ENCODE assay signal across 15 cellular contexts in the genomic region with DNA sequence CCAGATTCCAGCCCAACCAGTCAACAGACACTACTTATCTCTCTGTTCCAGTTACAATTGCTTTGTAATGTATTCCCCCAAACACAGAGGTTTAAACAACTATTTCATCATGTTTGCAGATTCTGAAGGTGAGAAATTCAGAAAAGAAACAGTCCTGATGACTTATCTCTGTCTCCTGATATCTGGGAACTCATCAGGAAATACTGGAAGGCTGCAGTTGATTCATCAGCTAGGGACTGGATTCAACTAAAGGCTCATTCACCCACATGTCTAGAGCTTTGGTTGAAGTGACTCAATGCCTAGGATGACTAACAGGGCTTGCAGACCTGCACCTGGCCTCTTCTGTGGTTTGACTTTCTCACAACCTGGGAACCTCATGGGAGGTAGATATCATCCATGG. TPM values are rescaled to one million over a fixed set of nuclear protein-coding genes. Genes with fewer than 3 reads are reported as not detected.
DNase-seq lines count a peak whose midpoint lies in the region; ATAC-seq and TF ChIP-seq lines count a peak whose summit lies in the region.
"Had no signal": no experiment of that assay in that cellular context is flagged by ENCODE, and none has a peak within 500 bp of the region (broad histone marks: within the 10 kb centered on the region; RNA-seq: fewer than 3 reads in every experiment).

No MANE protein-coding gene starts in this region.

- no peak overlapping the region for H2AK5ac ChIP-seq in mesendoderm (ENCODE audit: low read length)

- H3K36me3 Mint-ChIP-seq in glutamatergic neuron (ENCODE audit: unreplicated experiment), result peaks cover 1% of the 10 kb centered on the region

- H3K27me3 ChIP-seq in mammary epithelial cell (ENCODE audit: insufficient read depth, low read length) (no peaks in the 10 kb centered on the region), mesendoderm (ENCODE audit: insufficient read depth, low read length, poor library complexity) (no peaks in the 10 kb centered on the region)

- no peak overlapping the region for H2BK15ac ChIP-seq in mesendoderm (replicated peaks; ENCODE audit: low read depth)

- no peak overlapping the region for H3K4ac ChIP-seq in mesendoderm (ENCODE audit: low read depth, low read length)

- no peak overlapping the region for H4K8ac ChIP-seq in mesendoderm (ENCODE audit: low read depth, low read length)

- CTCF ChIA-PET in mammary epithelial cell (lab: Charles Lee; ENCODE audit: low non-redundant PET), result no interaction called here

- H3K9ac ChIP-seq in mammary epithelial cell (ENCODE audit: insufficient read depth, low read length), result no peak overlapping the region
- no peak overlapping the region for H3K9ac ChIP-seq in mesendoderm (ENCODE audit: low read length)

- in situ Hi-C loops in mammary epithelial cell (cut with MboI; ENCODE audit: low sequenced_read_pairs in 2 of 2), result no loop called here

- no peaks in the 10 kb centered on the region for H3K27me3 Mint-ChIP-seq in glutamatergic neuron (ENCODE audit: unreplicated experiment)
- H3K27me3 Mint-ChIP-seq: activated CD4-positive, alpha-beta T cell treated with anti-CD3 and anti-CD28 coated beads, Interleukin-2, amount 10 ng/mL, durations not matched to agents 7 days and 5 days had no signal

- H3K4me3 ChIP-seq in mammary epithelial cell (replicated peaks in 1 of 3; ENCODE audit: insufficient read depth in 1 of 3, low read depth in 2 of 3, low read length in 3 of 3) (no peak overlapping the region), mesendoderm (ENCODE audit: low read length) (no peak overlapping the region)
- H3K4me3 ChIP-seq: psoas muscle had no signal

- H3K4me3 Mint-ChIP-seq in glutamatergic neuron (ENCODE audit: unreplicated experiment), result no peak overlapping the region
- H3K4me3 Mint-ChIP-seq: activated CD4-positive, alpha-beta T cell treated with anti-CD3 and anti-CD28 coated beads, Interleukin-2, amount 10 ng/mL, durations not matched to agents 7 days and 5 days had no signal

- no peak overlapping the region for H2BK5ac ChIP-seq in mesendoderm (ENCODE audit: low read length)

- H3K4me2 ChIP-seq in mammary epithelial cell (ENCODE audit: insufficient read depth, low read depth, low read length) (peak overlapping the region; percentile 61), mesendoderm (ENCODE audit: low read length) (no peak overlapping the region)

- H3K23ac ChIP-seq in mesendoderm (ENCODE audit: low read length), result no peak overlapping the region

- no TSS peak for BruUV-seq in mammary epithelial cell (replicated peaks; lab: Mats Ljungman, UMichigan)

- H3K4me1 ChIP-seq in mammary epithelial cell (ENCODE audit: insufficient read depth, low read length) (peaks cover 17% of the 10 kb centered on the region), mesendoderm (ENCODE audit: control insufficient read depth, low read depth, low read length) (no peaks in the 10 kb centered on the region)
- H3K4me1 ChIP-seq: psoas muscle had no signal

- H2BK120ac ChIP-seq in mesendoderm (ENCODE audit: low read depth, low read length), result no peak overlapping the region

- TF ChIP-seq CTCF in mammary epithelial cell (conservative IDR thresholded peaks at IDR 0.05 in 1 of 2, IDR thresholded peaks at IDR 0.05 in 1 of 2; ENCODE audit: extremely low read depth in 1 of 2, insufficient read depth in 1 of 2, low read depth in 1 of 2, low read length in 2 of 2) (no peak), glutamatergic neuron (IDR thresholded peaks at IDR 0.05; ENCODE audit: partially characterized antibody, unreplicated experiment) (no peak)

- no peak overlapping the region for H4K5ac ChIP-seq in mesendoderm (ENCODE audit: low read length)

- peak overlapping the region; percentile 77 for H3K27ac ChIP-seq in mammary epithelial cell (ENCODE audit: insufficient read depth, low read depth, low read length)
- H3K27ac ChIP-seq in mesendoderm (ENCODE audit: low read depth, low read length), result no peak overlapping the region
- H3K27ac ChIP-seq: 22Rv1, psoas muscle had no signal

- no peaks in the 10 kb centered on the region for H4K20me1 ChIP-seq in mammary epithelial cell (ENCODE audit: insufficient read depth, low read length)

- H3K27ac Mint-ChIP-seq in glutamatergic neuron (ENCODE audit: unreplicated experiment), result no peak overlapping the region
- H3K27ac Mint-ChIP-seq: activated CD4-positive, alpha-beta T cell treated with anti-CD3 and anti-CD28 coated beads, Interleukin-2, amount 10 ng/mL, durations not matched to agents 7 days and 5 days had no signal

- H2AFZ ChIP-seq in mammary epithelial cell (ENCODE audit: low read depth, low read length), result no peak overlapping the region

- H3K56ac ChIP-seq in mesendoderm (ENCODE audit: low read length), result no peak overlapping the region

- peak; percentile 8 to 10 for DNase-seq in SHP77 (lab: John Stamatoyannopoulos, UW)
- no peak for DNase-seq in SHP77 treated with DMSO at 0.1 percent for 48 hours (lab: John Stamatoyannopoulos, UW)
- DNase-seq in HS-5 (ENCODE audit: low read depth), result peak; percentile 62
- peak; percentile 100 for DNase-seq in mammary epithelial cell
- peak; percentile 76 for DNase-seq in mesendoderm
- DNase-seq in glutamatergic neuron, result no peak
- no peak for DNase-seq in head of caudate nucleus
- DNase-seq: activated CD4-positive, alpha-beta T cell treated with anti-CD3 and anti-CD28 coated beads, Interleukin-2, amount 10 ng/mL, durations not matched to agents 7 days and 5 days; activated naive CD4-positive, alpha-beta T cell treated with anti-CD3 and anti-CD28 coated beads, Interleukin-2, amount 50 U/mL, for 16 hours; NCI-H1092 treated with DMSO at 0.1 percent for 48 hours; NCI-H748 treated with DMSO at 0.1 percent for 48 hours; psoas muscle; substantia nigra had no signal

- H3K18ac ChIP-seq in mesendoderm (ENCODE audit: low read length), result no peak overlapping the region

- H3K79me2 ChIP-seq in mammary epithelial cell (ENCODE audit: insufficient read depth, low read length) (no peaks in the 10 kb centered on the region), mesendoderm (ENCODE audit: control insufficient read depth, insufficient read depth, low read length) (no peaks in the 10 kb centered on the region)

- intact Hi-C loops in mammary epithelial cell (cut with micrococcal nuclease) (loop anchor here (1.0 kb wide), 1 partner anchor 56 kb away; the partner anchor contains the start of gene GPC6), head of caudate nucleus (cut with DNase I) (no loop called here)

- dilution Hi-C loops in mammary epithelial cell (cut with HindIII; ENCODE audit: low sequenced_read_pairs), result no loop called here

- ATAC-seq in HG03135 (IDR thresholded peaks at IDR 0.05; ENCODE audit: unreplicated experiment), result no peak
- ATAC-seq: psoas muscle had no signal

- no peaks in the 10 kb centered on the region for H3K9me3 ChIP-seq in mammary epithelial cell (replicated peaks; ENCODE audit: insufficient read depth, low read length)
- H3K9me3 ChIP-seq: psoas muscle had no signal

- no peaks in the 10 kb centered on the region for H3K4me1 Mint-ChIP-seq in glutamatergic neuron (ENCODE audit: low read depth, unreplicated experiment)
- H3K4me1 Mint-ChIP-seq: activated CD4-positive, alpha-beta T cell treated with anti-CD3 and anti-CD28 coated beads, Interleukin-2, amount 10 ng/mL, durations not matched to agents 7 days and 5 days had no signal

- no peaks in the 10 kb centered on the region for H3K79me1 ChIP-seq in mesendoderm (ENCODE audit: low read length)

- H3K36me3 ChIP-seq in mammary epithelial cell (ENCODE audit: insufficient read depth, low read length) (no peaks in the 10 kb centered on the region), mesendoderm (ENCODE audit: control insufficient read depth, insufficient read depth, low read length) (no peaks in the 10 kb centered on the region)

- H3K9me3 Mint-ChIP-seq in glutamatergic neuron (ENCODE audit: unreplicated experiment), result no peaks in the 10 kb centered on the region
- H3K9me3 Mint-ChIP-seq: activated CD4-positive, alpha-beta T cell treated with anti-CD3 and anti-CD28 coated beads, Interleukin-2, amount 10 ng/mL, durations not matched to agents 7 days and 5 days had no signal

RNA-seq across cellular contexts. Expression of gene GPC6, which starts 56.6 kb away (rescaled TPM):
- total RNA-seq in mammary epithelial cell (10 to 100 TPM in 1 of 2 donors, 1 to 10 TPM in 1; 3.0 to 31.2 TPM), glutamatergic neuron (ENCODE audit: unreplicated experiment) (11.8 TPM)
- polyA plus RNA-seq in mammary epithelial cell, result 3.4 TPM
- 0.83 TPM for polyA minus RNA-seq in mammary epithelial cell
- 31.0 TPM for polyA plus RNA-seq in mesendoderm (2013, experiment 1 of 2)
- 31.2 TPM for polyA plus RNA-seq in mesendoderm (2013, experiment 2 of 2)
- total RNA-seq: activated CD4-positive, alpha-beta T cell treated with anti-CD3 and anti-CD28 coated beads, Interleukin-2, amount 10 ng/mL, durations not matched to agents 7 days and 5 days had no signal

Comparison
In these comparisons a context has a peak if more than half of its experiments do, and no peak if none do; other contexts are left out.
1. DNase-seq: peak in SHP77 (2 of 2), HS-5 (single experiment), mammary epithelial cell (single experiment) and mesendoderm (single experiment); none in SHP77 treated with DMSO at 0.1 percent for 48 hours (single experiment), glutamatergic neuron (single experiment) and head of caudate nucleus (0 of 42).